12 cellular contexts compared by ENCODE assay signal in genomic region chr7:29255839-29256782, GRCh38.
A peak's percentile ranks its signal among the peaks of the same experiment; 100 is the strongest.
DNase-seq lines count a peak whose midpoint lies in the region; ATAC-seq and TF ChIP-seq lines count a peak whose summit lies in the region.
"Had no signal": no experiment of that assay in that cellular context is flagged by ENCODE, and none has a peak within 500 bp of the region (broad histone marks: within the 10 kb centered on the region; RNA-seq: fewer than 3 reads in every experiment).

No MANE protein-coding gene starts in this region.

- no peak for TF ChIP-seq POLR2A in erythroblast (IDR thresholded peaks at IDR 0.05; ENCODE audit: low read length)

- DNase-seq in DMS79 treated with DMSO at 0.1 percent for 48 hours (lab: John Stamatoyannopoulos, UW) (peak; percentile 34), NCI-H82 treated with DMSO at 0.1 percent for 48 hours (lab: John Stamatoyannopoulos, UW; ENCODE audit: unreplicated experiment) (peak; percentile 87), erythroblast (lab: John Stamatoyannopoulos, UW) (peak; percentile 57 to 59), omental fat pad (ENCODE audit: low spot score) (no peak), cerebellum (ENCODE audit: low spot score) (no peak), NCI-H774 (lab: John Stamatoyannopoulos, UW) (no peak)
- DNase-seq in central memory CD4-positive, alpha-beta T cell, result no peak
- no peak for DNase-seq in activated effector memory CD4-positive, alpha-beta T cell treated with anti-CD3 and anti-CD28 coated beads, Interleukin-2, amount 50 U/mL, for 16 hours
- DNase-seq: activated CD4-positive, alpha-beta T cell treated with anti-CD3 and anti-CD28 coated beads, Interleukin-2, amount 50 U/mL, for 4 hours; activated naive CD4-positive, alpha-beta T cell treated with anti-CD3 and anti-CD28 coated beads for 36 hours; CD4-positive, alpha-beta T cell; retina had no signal

- no peak for TF ChIP-seq CTCF in omental fat pad (IDR thresholded peaks at IDR 0.05)

- ATAC-seq in omental fat pad (ENCODE audit: low FRiP score), result peak; percentile 89

Comparison
In these comparisons a context has a peak if more than half of its experiments do, and no peak if none do; other contexts are left out.
1. DNase-seq: peak in DMS79 treated with DMSO at 0.1 percent for 48 hours (single experiment), NCI-H82 treated with DMSO at 0.1 percent for 48 hours (single experiment) and erythroblast (2 of 2); none in omental fat pad (single experiment), central memory CD4-positive, alpha-beta T cell (single experiment), cerebellum (single experiment), activated effector memory CD4-positive, alpha-beta T cell treated with anti-CD3 and anti-CD28 coated beads, Interleukin-2, amount 50 U/mL, for 16 hours (single experiment) and NCI-H774 (single experiment).